Comparison of ENCODE assay signal across 9 cellular contexts in genomic region chr1:7070389-7071029, GRCh38.
DNase-seq lines count a peak whose midpoint lies in the region; ATAC-seq and TF ChIP-seq lines count a peak whose summit lies in the region.
"Had no signal": no experiment of that assay in that cellular context is flagged by ENCODE, and none has a peak within 500 bp of the region (broad histone marks: within the 10 kb centered on the region; RNA-seq: fewer than 3 reads in every experiment).

No MANE protein-coding gene starts in this region.

- DNase-seq in D341Med (ENCODE audit: low spot score) (peak; percentile 83), RWPE1 (ENCODE audit: low spot score) (peak; percentile 66), germinal center (ENCODE audit: low spot score) (peak; percentile 64), osteocyte (ENCODE audit: extremely low spot score, unreplicated experiment) (no peak), transverse colon (peak; percentile 57)
- DNase-seq in activated gamma-delta T cell treated with anti-CD3 and anti-CD28 coated beads, Interleukin-2, amount 50 U/mL, for 16 hours (ENCODE audit: low read depth), result peak; percentile 31

- peaks cover 6% of the 10 kb centered on the region for H3K4me1 Mint-ChIP-seq in osteocyte (ENCODE audit: unreplicated experiment)

- no peaks in the 10 kb centered on the region for H3K9me3 Mint-ChIP-seq in osteocyte (ENCODE audit: unreplicated experiment)
- H3K9me3 Mint-ChIP-seq: dendritic cell treated with granulocyte-macrophage colony-stimulating factor and Interleukin-4, amounts not matched to agents 40 ng/mL and 50 ng/mL, for 4 days had no signal

- no peak for ATAC-seq in HG03571 (IDR thresholded peaks at IDR 0.05; ENCODE audit: unreplicated experiment)

- TF ChIP-seq CTCF in RWPE1 (conservative IDR thresholded peaks at IDR 0.05; ENCODE audit: low read depth) (peak; percentile 78), osteocyte (IDR thresholded peaks at IDR 0.05) (peak; percentile 87), transverse colon (IDR thresholded peaks at IDR 0.05) (peak; percentile 71 to 85 (median 81))

- WGBS in transverse colon (ENCODE audit: low coverage in 1 of 2), 2 donors, result 7% methylated on average over 5 to 13 of the region's 13 CpGs

- H3K27ac ChIP-seq in HUES48 (ENCODE audit: low read depth, low read length), result no peak overlapping the region
- H3K27ac ChIP-seq in RWPE1, result no peak overlapping the region
- no peak overlapping the region for H3K27ac ChIP-seq in transverse colon

- H3K9me3 ChIP-seq in HUES48 (ENCODE audit: control insufficient read depth, insufficient read depth, low read length) (no peaks in the 10 kb centered on the region), transverse colon (no peaks in the 10 kb centered on the region)

- in situ Hi-C loops in transverse colon (cut with MboI; ENCODE audit: low pct_ligation_motif_present in 1 of 4, low pct_unique_long_range_greater_than_20kb in 1 of 4, low sequenced_read_pairs in 3 of 4), result loop anchor here in 3 of 4 donors (10.0 to 25.0 kb wide), 3 partner anchors 333 to 567 kb away; no protein-coding TSS in a partner anchor

- H3K9ac ChIP-seq in HUES48 (ENCODE audit: low read depth, low read length), result no peak overlapping the region

- H3K27me3 ChIP-seq in HUES48 (ENCODE audit: control insufficient read depth, insufficient read depth, low read length) (no peaks in the 10 kb centered on the region), transverse colon (peaks cover 16% of the 10 kb centered on the region)

- intact Hi-C loops in transverse colon (cut with DNase I; ENCODE audit: low total_unique reads), result loop anchor here (10.0 kb wide), 1 partner anchor 346 kb away; no protein-coding TSS in a partner anchor

- POLR2A ChIA-PET in RWPE1 (lab: Yijun Ruan, JAX; ENCODE audit: low non-redundant PET), result no interaction called here

- peak overlapping the region; percentile 69 for H3K4me3 Mint-ChIP-seq in osteocyte (ENCODE audit: unreplicated experiment)
- H3K4me3 Mint-ChIP-seq: dendritic cell treated with granulocyte-macrophage colony-stimulating factor and Interleukin-4, amounts not matched to agents 40 ng/mL and 50 ng/mL, for 4 days had no signal

- CTCF ChIA-PET in RWPE1 (lab: Yijun Ruan, JAX), result interaction anchor here (0.5 to 2.7 kb wide), 23 partner anchors 9 to 632 kb away, joined by 3 to 15 read pairs (median 4); no protein-coding TSS in a partner anchor

- TF ChIP-seq POLR2A in transverse colon (IDR thresholded peaks at IDR 0.05), result no peak

- H3K4me3 ChIP-seq in HUES48 (ENCODE audit: low read depth, low read length) (peak overlapping the region; percentile 60), transverse colon (peak overlapping the region in 2 of 4 donors; percentile 10 to 38)

- H3K36me3 ChIP-seq in HUES48 (ENCODE audit: control insufficient read depth, insufficient read depth, low read length) (no peaks in the 10 kb centered on the region), transverse colon (no peaks in the 10 kb centered on the region)

- H3K27ac Mint-ChIP-seq in osteocyte (ENCODE audit: unreplicated experiment), result no peak overlapping the region
- H3K27ac Mint-ChIP-seq: dendritic cell treated with granulocyte-macrophage colony-stimulating factor and Interleukin-4, amounts not matched to agents 40 ng/mL and 50 ng/mL, for 4 days had no signal

- H3K4me1 ChIP-seq in HUES48 (ENCODE audit: control insufficient read depth, insufficient read depth, low read length), result 0 out of 2 replicates have a peak, but pooled peaks cover 2% of the 10 kb centered on the region
- peaks cover 0 to 9% (median 5%) of the 10 kb centered on the region in 4 donors for H3K4me1 ChIP-seq in transverse colon

- TF ChIP-seq EP300 in transverse colon (IDR thresholded peaks at IDR 0.05; ENCODE audit: low read depth), result no peak

- H3K36me3 Mint-ChIP-seq in osteocyte (ENCODE audit: unreplicated experiment), result no peaks in the 10 kb centered on the region

- H3K27me3 Mint-ChIP-seq in osteocyte (ENCODE audit: unreplicated experiment), result peaks cover 34% of the 10 kb centered on the region
